8 cellular contexts compared by ENCODE assay signal in genomic region chr6:36545767-36546663, GRCh38. TPM values are rescaled to one million over a fixed set of nuclear protein-coding genes. Genes with fewer than 3 reads are reported as not detected.
DNase-seq lines count a peak whose midpoint lies in the region; ATAC-seq and TF ChIP-seq lines count a peak whose summit lies in the region.

No MANE protein-coding gene starts in this region.

- peaks cover 61% of the 10 kb centered on the region for H3K79me2 ChIP-seq in neural progenitor cell (ENCODE audit: low read depth)

- no peaks in the 10 kb centered on the region for H3K9me3 ChIP-seq in neural progenitor cell (ENCODE audit: low read depth)

- H4K20me1 ChIP-seq in neural progenitor cell (ENCODE audit: low read depth): peaks cover 24% of the 10 kb centered on the region

- no peaks in the 10 kb centered on the region for H3K27me3 Mint-ChIP-seq in activated T-cell treated with anti-CD3 and anti-CD28 coated beads, Interleukin-2, amount 50 U/mL, for 72 hours (ENCODE audit: low read depth)
- peaks cover 4% of the 10 kb centered on the region for H3K27me3 Mint-ChIP-seq in neural progenitor cell (ENCODE audit: insufficient read depth, low read depth)

- H3K4me3 Mint-ChIP-seq in activated T-cell treated with anti-CD3 and anti-CD28 coated beads, Interleukin-2, amount 50 U/mL, for 72 hours: peak overlapping the region; percentile 91 to 98
- H3K4me3 Mint-ChIP-seq in neural progenitor cell: peak overlapping the region; percentile 99

- ATAC-seq in activated T-cell treated with anti-CD3 and anti-CD28 coated beads, Interleukin-2, amount 50 U/mL, for 72 hours (replicated peaks in 1 of 2): peak; percentile 11 to 13
- ATAC-seq in GM19395 (IDR thresholded peaks at IDR 0.05; ENCODE audit: unreplicated experiment) (no peak), HG02678 (IDR thresholded peaks at IDR 0.05; ENCODE audit: unreplicated experiment) (no peak)

- DNase-seq in EH (ENCODE audit: low read depth): peak; percentile 51
- peak; percentile 62 for DNase-seq in M059J (ENCODE audit: low read depth)
- peak; percentile 25 to 34 for DNase-seq in activated T-cell treated with anti-CD3 and anti-CD28 coated beads, Interleukin-2, amount 50 U/mL, for 72 hours
- peak; percentile 20 for DNase-seq in foreskin melanocyte
- peak; percentile 15 for DNase-seq in neural progenitor cell (ENCODE audit: low spot score)
- DNase-seq in NK-92 (lab: John Stamatoyannopoulos, UW; ENCODE audit: unreplicated experiment): no peak

- H3K4me2 ChIP-seq in neural progenitor cell: peak overlapping the region; percentile 98

- no peaks in the 10 kb centered on the region for H3K36me3 ChIP-seq in neural progenitor cell

- H3K9me3 Mint-ChIP-seq in activated T-cell treated with anti-CD3 and anti-CD28 coated beads, Interleukin-2, amount 50 U/mL, for 72 hours: no peaks in the 10 kb centered on the region
- no peaks in the 10 kb centered on the region for H3K9me3 Mint-ChIP-seq in neural progenitor cell

- peaks cover 56% of the 10 kb centered on the region for H3K4me1 Mint-ChIP-seq in activated T-cell treated with anti-CD3 and anti-CD28 coated beads, Interleukin-2, amount 50 U/mL, for 72 hours (ENCODE audit: low read depth)
- peaks cover 26% of the 10 kb centered on the region for H3K4me1 Mint-ChIP-seq in neural progenitor cell

- H3K36me3 Mint-ChIP-seq in activated T-cell treated with anti-CD3 and anti-CD28 coated beads, Interleukin-2, amount 50 U/mL, for 72 hours (ENCODE audit: insufficient read depth in 2 of 2): peaks cover 3 to 8% of the 10 kb centered on the region in 2 donors
- peaks cover 7% of the 10 kb centered on the region for H3K36me3 Mint-ChIP-seq in neural progenitor cell

- H3K27ac Mint-ChIP-seq in activated T-cell treated with anti-CD3 and anti-CD28 coated beads, Interleukin-2, amount 50 U/mL, for 72 hours: peak overlapping the region; percentile 99
- peak overlapping the region; percentile 98 for H3K27ac Mint-ChIP-seq in neural progenitor cell

- H2AFZ ChIP-seq in neural progenitor cell (replicated peaks): peak overlapping the region; percentile 83

- H3K4me3 ChIP-seq in neural progenitor cell: peak overlapping the region; percentile 99

- no peaks in the 10 kb centered on the region for H3K27me3 ChIP-seq in neural progenitor cell

- H3K9ac ChIP-seq in neural progenitor cell: peak overlapping the region; percentile 91

- TF ChIP-seq CTCF in neural progenitor cell (IDR thresholded peaks at IDR 0.05): no peak

- H3K27ac ChIP-seq in neural progenitor cell: peak overlapping the region; percentile 95

- H3K4me1 ChIP-seq in neural progenitor cell: peaks cover 18% of the 10 kb centered on the region

- peaks cover 9% of the 10 kb centered on the region for H3F3A ChIP-seq in neural progenitor cell (ENCODE audit: low read depth)

RNA-seq across cellular contexts. Expression of gene STK38, which starts 1.3 kb away (rescaled TPM):
- total RNA-seq in M059J (2014; rRNA removed; shearing (Covaris generic)): 52.8 and 67.6 TPM in 2 replicates
- total RNA-seq in activated T-cell treated with anti-CD3 and anti-CD28 coated beads, Interleukin-2, amount 50 U/mL, for 72 hours: 10 to 100 TPM; 30.7 to 34.4 TPM
- 26.1 and 31.9 TPM in 2 replicates for total RNA-seq in neural progenitor cell (ENCODE audit: low replicate concordance)

RNA-seq across cellular contexts. Expression of gene SRSF3, which starts 48.1 kb away (rescaled TPM):
- total RNA-seq in M059J (2014; rRNA removed; shearing (Covaris generic)): 348 and 518 TPM in 2 replicates
- total RNA-seq in activated T-cell treated with anti-CD3 and anti-CD28 coated beads, Interleukin-2, amount 50 U/mL, for 72 hours: 100 to 1,000 TPM; 409 to 541 TPM
- total RNA-seq in neural progenitor cell (ENCODE audit: low replicate concordance): 267 and 297 TPM in 2 replicates

Comparison
In these comparisons a context has a peak if more than half of its experiments do, and no peak if none do; other contexts are left out.
1. ATAC-seq: peak in activated T-cell treated with anti-CD3 and anti-CD28 coated beads, Interleukin-2, amount 50 U/mL, for 72 hours (2 of 2); none in GM19395 (single experiment) and HG02678 (single experiment).